In the genomic region with DNA sequence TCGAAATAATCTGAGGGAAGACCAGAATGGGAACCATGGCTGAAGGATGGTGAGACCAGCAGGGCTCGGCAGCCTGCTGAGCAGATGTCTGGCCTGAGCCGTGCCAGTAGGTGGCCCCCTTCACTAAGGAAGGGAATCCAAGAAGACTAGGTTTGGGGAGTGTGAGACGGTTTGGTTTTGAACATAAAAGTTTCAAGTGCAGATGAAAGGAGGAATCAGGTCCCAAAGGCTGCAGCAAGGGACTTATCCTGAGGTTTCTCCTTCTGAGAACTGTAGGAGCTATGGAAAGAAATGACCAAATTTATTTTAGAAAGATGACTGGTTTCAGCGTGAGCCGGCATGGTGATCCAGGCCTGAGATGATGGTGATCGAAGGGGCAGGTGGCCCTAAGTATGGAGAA, we compare ENCODE assay signal across 8 cellular contexts. TPM values are rescaled to one million over a fixed set of nuclear protein-coding genes. Genes with fewer than 3 reads are reported as not detected.
DNase-seq lines count a peak whose midpoint lies in the region; ATAC-seq, FAIRE-seq and TF ChIP-seq lines count a peak whose summit lies in the region.

No MANE protein-coding gene starts in this region.

- CTCF ChIA-PET in GM10248 (lab: Yijun Ruan, JAX) = interaction anchor here (0.7 to 14.5 kb wide), 17 partner anchors 19 to 468 kb away, joined by 3 to 371 read pairs (median 4); a partner anchor contains a TSS

- H3K4me1 ChIP-seq in hepatocyte (ENCODE audit: insufficient read depth) = no peaks in the 10 kb centered on the region
- peaks cover 0 to 4% of the 10 kb centered on the region in 2 donors for H3K4me1 ChIP-seq in small intestine (ENCODE audit: control insufficient read depth in 2 of 2, insufficient read depth in 1 of 2, low read depth in 1 of 2, low read length in 1 of 2)

- no peaks in the 10 kb centered on the region for H3K36me3 Mint-ChIP-seq in T-helper 2 cell treated with Interferon-gamma antibody and Interleukin-4, amounts not matched to agents 5 μg/mL and 100 μg/mL, for 36 hours (ENCODE audit: low read depth)

- DNase-seq in GM10248 (ENCODE audit: extremely low spot score) (peak; percentile 51), NB4 (ENCODE audit: low read depth) (peak; percentile 77), amniotic stem cell (lab: John Stamatoyannopoulos, UW) (peak; percentile 35), hepatocyte (ENCODE audit: low spot score) (peak; percentile 85), small intestine (peak; percentile 71)
- DNase-seq in T-helper 2 cell treated with Interferon-gamma antibody and Interleukin-4, amounts not matched to agents 5 μg/mL and 100 μg/mL, for 36 hours (ENCODE audit: low spot score) = peak; percentile 53

- H3K4me1 Mint-ChIP-seq in T-helper 2 cell treated with Interferon-gamma antibody and Interleukin-4, amounts not matched to agents 5 μg/mL and 100 μg/mL, for 36 hours (ENCODE audit: low read depth) = peaks cover 60% of the 10 kb centered on the region

- H2AFZ ChIP-seq in hepatocyte = no peak overlapping the region

- no peaks in the 10 kb centered on the region for H3K9me3 Mint-ChIP-seq in T-helper 2 cell treated with Interferon-gamma antibody and Interleukin-4, amounts not matched to agents 5 μg/mL and 100 μg/mL, for 36 hours

- no peak for TF ChIP-seq POLR2A in NB4 (IDR thresholded peaks at IDR 0.05; ENCODE audit: extremely low read depth, insufficient read length)

- no peak overlapping the region for H3K4me2 ChIP-seq in hepatocyte

- H3K4me3 Mint-ChIP-seq in T-helper 2 cell treated with Interferon-gamma antibody and Interleukin-4, amounts not matched to agents 5 μg/mL and 100 μg/mL, for 36 hours = peak overlapping the region; percentile 55

- H4K20me1 ChIP-seq in hepatocyte (ENCODE audit: insufficient read depth, poor library complexity, severe bottlenecking) = no peaks in the 10 kb centered on the region

- H3K79me2 ChIP-seq in hepatocyte = peaks cover 20% of the 10 kb centered on the region

- no peak overlapping the region for H3K4me3 ChIP-seq in NB4 (ENCODE audit: low read depth, low read length)
- H3K4me3 ChIP-seq in hepatocyte = no peak overlapping the region
- no peak overlapping the region for H3K4me3 ChIP-seq in small intestine (ENCODE audit: low read depth in 1 of 2, low read length in 2 of 2)

- H3K27ac Mint-ChIP-seq in T-helper 2 cell treated with Interferon-gamma antibody and Interleukin-4, amounts not matched to agents 5 μg/mL and 100 μg/mL, for 36 hours = peak overlapping the region; percentile 1

- POLR2A ChIA-PET in GM10248 (lab: Yijun Ruan, JAX) = interaction anchor here (0.6 kb wide), 1 partner anchor 323 kb away, joined by 3 read pairs; no protein-coding TSS in a partner anchor

- FAIRE-seq in small intestine (lab: Jason Lieb, UNC) = no peak

- no peak for ATAC-seq in GM19467 (IDR thresholded peaks at IDR 0.05; ENCODE audit: unreplicated experiment)
- no peak for ATAC-seq in GM18867 (IDR thresholded peaks at IDR 0.05; ENCODE audit: unreplicated experiment)

- no peaks in the 10 kb centered on the region for H3K36me3 ChIP-seq in hepatocyte (replicated peaks; ENCODE audit: insufficient read depth, low read depth)
- H3K36me3 ChIP-seq in small intestine (ENCODE audit: control insufficient read depth in 2 of 2, insufficient read depth in 2 of 2, low read length in 2 of 2) = no peaks in the 10 kb centered on the region

- H3K9me3 ChIP-seq in hepatocyte (ENCODE audit: low read depth) (no peaks in the 10 kb centered on the region), small intestine (ENCODE audit: control insufficient read depth, low read depth) (no peaks in the 10 kb centered on the region)

- H3K27ac ChIP-seq in hepatocyte (no peak overlapping the region), small intestine (ENCODE audit: low read depth in 1 of 2, low read length in 1 of 2) (no peak overlapping the region)

- peaks cover 2% of the 10 kb centered on the region for H3K27me3 Mint-ChIP-seq in T-helper 2 cell treated with Interferon-gamma antibody and Interleukin-4, amounts not matched to agents 5 μg/mL and 100 μg/mL, for 36 hours (ENCODE audit: low read depth)

- H3K27me3 ChIP-seq in hepatocyte (no peaks in the 10 kb centered on the region), small intestine (ENCODE audit: control insufficient read depth in 2 of 2, insufficient read depth in 2 of 2, low read length in 2 of 2) (no peaks in the 10 kb centered on the region)

- no peaks in the 10 kb centered on the region for H3K9me2 ChIP-seq in hepatocyte (replicated peaks; ENCODE audit: insufficient read depth)

- 50% methylated on average over 7 of the region's 7 CpGs for WGBS in hepatocyte (ENCODE audit: low lambda C conversion rate, missing lambda C conversion rate)
- whole genome bisulfite sequencing in small intestine, 3 donors = 45 to 52% (median 48%) methylated on average over 7 of the region's 7 CpGs

- TF ChIP-seq CTCF in GM10248 (IDR thresholded peaks at IDR 0.05; ENCODE audit: control extremely low read depth, extremely low read depth, low read depth, missing control alignments) (peak; percentile 92), NB4 (IDR thresholded peaks at IDR 0.05; ENCODE audit: low read depth, low read length) (peak; percentile 93), hepatocyte (IDR thresholded peaks at IDR 0.05; ENCODE audit: poor library complexity) (peak; percentile 89)

RNA-seq across cellular contexts. Expression of a gene that starts 4.6 kb away (rescaled TPM):
- total RNA-seq in hepatocyte = 34.7 and 42.7 TPM in 2 replicates
- polyA plus RNA-seq in hepatocyte (33.8 and 49.4 TPM in 2 replicates), small intestine (10 to 100 TPM; 24.0 to 57.8 (median 54.6) TPM)

RNA-seq across cellular contexts. Expression of a gene that starts 28.1 kb away (rescaled TPM):
- total RNA-seq in hepatocyte = 5.7 and 6.6 TPM in 2 replicates
- polyA plus RNA-seq in hepatocyte = 8.3 and 13.5 TPM in 2 replicates
- polyA plus RNA-seq in small intestine = 1 to 10 TPM in 1 of 3 donors, under 1 TPM in 2; 0.22 to 3.6 (median 0.81) TPM

RNA-seq across cellular contexts. Expression of a gene that starts 32.0 kb away (rescaled TPM):
- total RNA-seq in hepatocyte = 0.48 and 2.2 TPM in 2 replicates
- polyA plus RNA-seq in hepatocyte (0.57 and 0.77 TPM in 2 replicates), small intestine (1 to 10 TPM in 1 of 3 donors, under 1 TPM in 1, not detected in 1; 0.54 to 1.1 TPM)

Comparison
In these comparisons a context has a peak if more than half of its experiments do, and no peak if none do; other contexts are left out.
1. DNase-seq: peak in every context shown above with its lines; median percentile 85 in hepatocyte; 77 in NB4; 71 in small intestine; 53 in T-helper 2 cell treated with Interferon-gamma antibody and Interleukin-4, amounts not matched to agents 5 μg/mL and 100 μg/mL, for 36 hours; 51 in GM10248; 35 in amniotic stem cell.